ENCODE assay signal across 8 cellular contexts in genomic region chr17:8152981-8153549, GRCh38. TPM values are rescaled to one million over a fixed set of nuclear protein-coding genes. Genes with fewer than 3 reads are reported as not detected.
DNase-seq lines count a peak whose midpoint lies in the region; ATAC-seq, FAIRE-seq and TF ChIP-seq lines count a peak whose summit lies in the region.

No MANE protein-coding gene starts in this region.

- peaks cover 43% of the 10 kb centered on the region for H3K79me2 ChIP-seq in K562 (ENCODE audit: control insufficient read depth, insufficient read depth, low read length)

- H3K9me3 ChIP-seq in K562 (replicated peaks; ENCODE audit: control insufficient read depth, insufficient read depth, low read depth, low read length), result no peaks in the 10 kb centered on the region
- H3K9me3 ChIP-seq in lung (ENCODE audit: control insufficient read depth in 2 of 2, insufficient read depth in 1 of 2, low read length in 1 of 2), result no peaks in the 10 kb centered on the region
- no peaks in the 10 kb centered on the region for H3K9me3 ChIP-seq in upper lobe of left lung

- no peak for TF ChIP-seq RAD21 in K562 (CRISPR knock-in tag; conservative IDR thresholded peaks at IDR 0.05 in 1 of 2, IDR thresholded peaks at IDR 0.05 in 1 of 2)

- H3K27me3 ChIP-seq in K562 (ENCODE audit: control insufficient read depth in 2 of 2, insufficient read depth in 2 of 2, low read length in 2 of 2), result no peaks in the 10 kb centered on the region
- no peaks in the 10 kb centered on the region for H3K27me3 ChIP-seq in lung (ENCODE audit: control insufficient read depth, insufficient read depth)
- no peaks in the 10 kb centered on the region for H3K27me3 ChIP-seq in upper lobe of left lung

- peaks cover 14% of the 10 kb centered on the region for H3K36me3 Mint-ChIP-seq in activated naive CD4-positive, alpha-beta T cell treated with anti-CD3 and anti-CD28 coated beads, Interleukin-2, amount 10 ng/mL, durations not matched to agents 7 days and 5 days

- H3K9ac ChIP-seq in K562 (ENCODE audit: insufficient read depth in 1 of 2, low read depth in 2 of 2, low read length in 2 of 2), result peak overlapping the region; percentile 75 to 89; a peak in 3 of 4 replicates

- intact Hi-C loops in K562 (cut with micrococcal nuclease), result no loop called here

- H3K27ac Mint-ChIP-seq in activated naive CD4-positive, alpha-beta T cell treated with anti-CD3 and anti-CD28 coated beads, Interleukin-2, amount 10 ng/mL, durations not matched to agents 7 days and 5 days, result no peak overlapping the region

- peak overlapping the region; percentile 5; the same call in 1 of the 2 replicates for H2AFZ ChIP-seq in K562 (ENCODE audit: low read depth, low read length)

- 37% methylated on average over 5 of the region's 9 CpGs for WGBS in K562 (ENCODE audit: insufficient coverage, low coverage, missing lambda C conversion rate)
- 61 to 81% methylated on average over 9 of the region's 9 CpGs for WGBS in lung, 2 donors
- 66 to 67% methylated on average over 9 of the region's 9 CpGs for WGBS in upper lobe of left lung, 2 donors

- no peaks in the 10 kb centered on the region for H3K9me3 Mint-ChIP-seq in activated naive CD4-positive, alpha-beta T cell treated with anti-CD3 and anti-CD28 coated beads, Interleukin-2, amount 10 ng/mL, durations not matched to agents 7 days and 5 days

- in situ Hi-C loops in K562 (cut with MboI), result no loop called here

- TF ChIP-seq CTCF in K562 (IDR thresholded peaks at IDR 0.05 in 2 of 3, conservative IDR thresholded peaks at IDR 0.05 in 1 of 3; ENCODE audit: insufficient read depth in 2 of 3, low read depth in 1 of 3, low read length in 3 of 3) (no peak), lung (IDR thresholded peaks at IDR 0.05; ENCODE audit: control extremely low read depth, extremely low read depth) (no peak), upper lobe of left lung (IDR thresholded peaks at IDR 0.05) (no peak)

- DNase-seq in activated naive CD4-positive, alpha-beta T cell treated with anti-CD3 and anti-CD28 coated beads, Interleukin-2, amount 10 ng/mL, durations not matched to agents 7 days and 5 days, result no peak
- no peak for DNase-seq in activated naive CD4-positive, alpha-beta T cell treated with Interleukin-2 at 50 U/mL for 16 hours
- DNase-seq in K562 (ENCODE audit: extremely low read depth in 1 of 4, low spot score in 3 of 4) (peak in 1 of 4 experiments; percentile 22), lung (ENCODE audit: low spot score) (no peak), upper lobe of left lung (no peak), activated gamma-delta T cell (lab: John Stamatoyannopoulos, UW) (no peak), NCI-H526 (lab: John Stamatoyannopoulos, UW) (no peak)
- no peak for DNase-seq in activated CD8-positive, alpha-beta memory T cell treated with anti-CD3 and anti-CD28 coated beads for 24 hours

- ATAC-seq in K562, result no peak
- no peak for ATAC-seq in lung (ENCODE audit: insufficient read depth, low FRiP score)
- ATAC-seq in upper lobe of left lung (ENCODE audit: low FRiP score in 2 of 2), result no peak

- no TSS peak for BruUV-seq in K562 (replicated peaks; lab: Mats Ljungman, UMichigan)

- H3K27ac ChIP-seq in K562 (ENCODE audit: extremely low read depth, low read depth, low read length), result peak overlapping the region; percentile 94
- H3K27ac ChIP-seq in lung (ENCODE audit: low read depth in 1 of 2, low read length in 1 of 2), result peak overlapping the region; percentile 98 to 99
- peak overlapping the region; percentile 98 to 100 (median 99) for H3K27ac ChIP-seq in upper lobe of left lung

- peaks cover 20% of the 10 kb centered on the region; the same call in 2 of the 3 replicates for H3K36me3 ChIP-seq in K562 (ENCODE audit: control insufficient read depth, insufficient read depth, low read length)
- peaks cover 15 to 26% of the 10 kb centered on the region in 2 donors for H3K36me3 ChIP-seq in lung (ENCODE audit: control insufficient read depth in 2 of 2, insufficient read depth in 2 of 2, low read length in 2 of 2)
- peaks cover 28 to 40% (median 32%) of the 10 kb centered on the region in 4 donors for H3K36me3 ChIP-seq in upper lobe of left lung

- peak overlapping the region; percentile 89 for H3K4me2 ChIP-seq in K562 (ENCODE audit: insufficient read depth, low read length)

- TF ChIP-seq POLR2A in K562 (conservative IDR thresholded peaks at IDR 0.05) (no peak), upper lobe of left lung (IDR thresholded peaks at IDR 0.05) (no peak)

- no peaks in the 10 kb centered on the region for H3K9me1 ChIP-seq in K562 (ENCODE audit: control insufficient read depth, insufficient read depth, low read length)

- TF ChIP-seq EP300 in K562 (IDR thresholded peaks at IDR 0.05; ENCODE audit: low read length) (no peak), upper lobe of left lung (IDR thresholded peaks at IDR 0.05) (no peak)

- H4K20me1 ChIP-seq in K562 (replicated peaks; ENCODE audit: control insufficient read depth, insufficient read depth, low read length), result 0 out of 2 replicates have a peak, but pooled peaks cover 4% of the 10 kb centered on the region

- peak overlapping the region; percentile 89 for H3K4me3 Mint-ChIP-seq in activated naive CD4-positive, alpha-beta T cell treated with anti-CD3 and anti-CD28 coated beads, Interleukin-2, amount 10 ng/mL, durations not matched to agents 7 days and 5 days

- H3K4me1 Mint-ChIP-seq in activated naive CD4-positive, alpha-beta T cell treated with anti-CD3 and anti-CD28 coated beads, Interleukin-2, amount 10 ng/mL, durations not matched to agents 7 days and 5 days, result peaks cover 36% of the 10 kb centered on the region

- FAIRE-seq in K562 (lab: Jason Lieb, UNC), result peak; percentile 15

- POLR2A ChIA-PET in K562 (lab: Yijun Ruan, JAX), result interaction anchor here (0.7 to 1.7 kb wide), 4 partner anchors 14 to 70 kb away, joined by 3 to 11 read pairs (median 4); partner anchors contain the start of gene HES7

- no peaks in the 10 kb centered on the region for H3K27me3 Mint-ChIP-seq in activated naive CD4-positive, alpha-beta T cell treated with anti-CD3 and anti-CD28 coated beads, Interleukin-2, amount 10 ng/mL, durations not matched to agents 7 days and 5 days

- CTCF ChIA-PET in activated naive CD4-positive, alpha-beta T cell treated with anti-CD3 and anti-CD28 coated beads, Interleukin-2, amount 10 ng/mL, durations not matched to agents 7 days and 5 days (lab: Charles Lee), result no interaction called here
- CTCF ChIA-PET in K562 (lab: Yijun Ruan, JAX; ENCODE audit: low intra/inter-chr PET ratio), result no interaction called here

- peaks cover 31 to 80% of the 10 kb centered on the region in 2 experiments for H3K4me1 ChIP-seq in K562 (replicated peaks in 1 of 2; ENCODE audit: control insufficient read depth in 2 of 2, insufficient read depth in 2 of 2, low read length in 2 of 2)
- peaks cover 5 to 20% of the 10 kb centered on the region in 2 donors for H3K4me1 ChIP-seq in lung (ENCODE audit: control insufficient read depth in 2 of 2, insufficient read depth in 2 of 2, low read length in 2 of 2)
- H3K4me1 ChIP-seq in upper lobe of left lung, result peaks cover 32 to 62% (median 39%) of the 10 kb centered on the region in 4 donors

- no peak overlapping the region for H3K4me3 ChIP-seq in K562
- H3K4me3 ChIP-seq in lung, result no peak overlapping the region
- H3K4me3 ChIP-seq in upper lobe of left lung, result peak overlapping the region in 3 of 4 donors; percentile 65 to 85 (median 74)

RNA-seq across cellular contexts. Expression of gene PER1, which starts 0.9 kb away (rescaled TPM):
- 48.2 and 140 TPM in 2 replicates for total RNA-seq in K562 (2011; cell fraction: chromatin; rRNA removed; ENCODE audit: low replicate concordance)
- total RNA-seq in K562 (2011; cell fraction: nucleolus; rRNA removed), result 69.2 and 70.9 TPM in 2 replicates
- 56.7 and 63.2 TPM in 2 replicates for total RNA-seq in K562 (2011; cell fraction: nucleoplasm; rRNA removed)
- total RNA-seq in K562 (2014; rRNA removed) (4.5 and 10.5 TPM in 2 replicates), K562 (2014; rRNA removed; fragmentation: Illumina TruSeq; extraction: Trizol) (1.3 and 2.1 TPM in 2 replicates), K562 (2015; rRNA removed; fragmentation: Illumina TruSeq; extraction: Trizol) (1.6 and 2.0 TPM in 2 replicates), K562 (2021) (24.4 and 26.0 TPM in 2 replicates), lung (100 to 1,000 TPM; 132 to 238 TPM), upper lobe of left lung (100 to 1,000 TPM; 112 to 358 (median 288) TPM)
- polyA plus RNA-seq in K562 (2011; rRNA removed) (3.4 and 11.1 TPM in 2 replicates), K562 (2014; fragmentation: Illumina TruSeq; extraction: Trizol) (6.7 and 11.2 TPM in 2 replicates), K562 (2014; fragmentation: Nextera tagmentation; extraction: Ambion mirVana) (under 1 TPM; 0.13 to 0.25 TPM), K562 (2014; rRNA removed) (11.0 TPM in 2 replicates), lung (100 to 1,000 TPM in 1 of 2 donors, 10 to 100 TPM in 1; 93.5 to 126 TPM)
- polyA plus RNA-seq in K562 (2011; cell fraction: cytosol; rRNA removed), result 2.9 and 4.2 TPM in 2 replicates
- 21.8 and 47.2 TPM in 2 replicates for polyA plus RNA-seq in K562 (2011; cell fraction: nucleus; rRNA removed)
- 8.0 and 12.4 TPM in 2 replicates for polyA plus RNA-seq in K562 (2012)
- 3.6 and 5.6 TPM in 2 replicates for polyA minus RNA-seq in K562 (2011; rRNA and poly(A)+ RNA removed)
- 14.1 and 21.2 TPM in 2 replicates for polyA minus RNA-seq in K562 (2011; cell fraction: cytosol; rRNA and poly(A)+ RNA removed)
- polyA minus RNA-seq in K562 (2011; cell fraction: nucleus; rRNA and poly(A)+ RNA removed), result 17.4 and 17.8 TPM in 2 replicates

RNA-seq across cellular contexts. Expression of gene VAMP2, which starts 9.7 kb away (rescaled TPM):
- 54.5 and 58.1 TPM in 2 replicates for total RNA-seq in K562 (2011; cell fraction: chromatin; rRNA removed; ENCODE audit: low replicate concordance)
- total RNA-seq in K562 (2011; cell fraction: nucleolus; rRNA removed), result 32.9 and 33.8 TPM in 2 replicates
- 75.0 and 137 TPM in 2 replicates for total RNA-seq in K562 (2011; cell fraction: nucleoplasm; rRNA removed)
- 5.9 and 6.0 TPM in 2 replicates for total RNA-seq in K562 (2014; rRNA removed)
- total RNA-seq in K562 (2014; rRNA removed; fragmentation: Illumina TruSeq; extraction: Trizol), result 4.8 and 5.5 TPM in 2 replicates
- total RNA-seq in K562 (2015; rRNA removed; fragmentation: Illumina TruSeq; extraction: Trizol), result 4.4 and 4.9 TPM in 2 replicates
- 17.5 and 23.4 TPM in 2 replicates for total RNA-seq in K562 (2021)
- polyA plus RNA-seq in K562 (2011; rRNA removed), result 13.4 and 22.8 TPM in 2 replicates
- polyA plus RNA-seq in K562 (2011; cell fraction: cytosol; rRNA removed), result 13.3 and 24.8 TPM in 2 replicates
- 83.4 and 84.6 TPM in 2 replicates for polyA plus RNA-seq in K562 (2011; cell fraction: nucleus; rRNA removed)
- 24.0 and 57.3 TPM in 2 replicates for polyA plus RNA-seq in K562 (2012)
- polyA plus RNA-seq in K562 (2014; fragmentation: Illumina TruSeq; extraction: Trizol), result 28.1 and 31.8 TPM in 2 replicates
- polyA plus RNA-seq in K562 (2014; fragmentation: Nextera tagmentation; extraction: Ambion mirVana), result 1 to 10 TPM; 2.3 to 3.2 TPM
- polyA plus RNA-seq in K562 (2014; rRNA removed), result 22.9 and 23.3 TPM in 2 replicates
- polyA minus RNA-seq in K562 (2011; rRNA and poly(A)+ RNA removed), result 4.4 and 4.6 TPM in 2 replicates
- 4.1 and 5.7 TPM in 2 replicates for polyA minus RNA-seq in K562 (2011; cell fraction: cytosol; rRNA and poly(A)+ RNA removed)
- polyA minus RNA-seq in K562 (2011; cell fraction: nucleus; rRNA and poly(A)+ RNA removed), result 10.6 and 12.4 TPM in 2 replicates
- 10 to 100 TPM; 33.9 to 76.2 TPM for total RNA-seq in lung
- polyA plus RNA-seq in lung, result 10 to 100 TPM; 45.4 to 46.2 TPM
- total RNA-seq in upper lobe of left lung, result 10 to 100 TPM; 27.2 to 75.8 (median 49.8) TPM

RNA-seq across cellular contexts. Expression of gene TMEM107, which starts 23.1 kb away (rescaled TPM):
- total RNA-seq in K562 (2011; cell fraction: chromatin; rRNA removed; ENCODE audit: low replicate concordance), result 42.3 and 63.3 TPM in 2 replicates
- total RNA-seq in K562 (2011; cell fraction: nucleolus; rRNA removed), result 76.2 and 101 TPM in 2 replicates
- 131 and 204 TPM in 2 replicates for total RNA-seq in K562 (2011; cell fraction: nucleoplasm; rRNA removed)
- total RNA-seq in K562 (2014; rRNA removed), result 11.4 and 15.5 TPM in 2 replicates
- 24.0 and 28.1 TPM in 2 replicates for total RNA-seq in K562 (2014; rRNA removed; fragmentation: Illumina TruSeq; extraction: Trizol)
- total RNA-seq in K562 (2015; rRNA removed; fragmentation: Illumina TruSeq; extraction: Trizol), result 16.8 and 16.9 TPM in 2 replicates
- 16.3 and 16.8 TPM in 2 replicates for total RNA-seq in K562 (2021)
- polyA plus RNA-seq in K562 (2011; rRNA removed), result 23.1 and 26.2 TPM in 2 replicates
- polyA plus RNA-seq in K562 (2011; cell fraction: cytosol; rRNA removed), result 30.2 and 33.9 TPM in 2 replicates
- polyA plus RNA-seq in K562 (2011; cell fraction: nucleus; rRNA removed), result 38.7 and 40.6 TPM in 2 replicates
- 18.6 and 19.9 TPM in 2 replicates for polyA plus RNA-seq in K562 (2012)
- 7.1 and 9.7 TPM in 2 replicates for polyA plus RNA-seq in K562 (2014; fragmentation: Illumina TruSeq; extraction: Trizol)
- 10 to 100 TPM; 17.4 to 19.5 TPM for polyA plus RNA-seq in K562 (2014; fragmentation: Nextera tagmentation; extraction: Ambion mirVana)
- polyA plus RNA-seq in K562 (2014; rRNA removed), result 12.5 and 16.7 TPM in 2 replicates
- 56.1 and 92.4 TPM in 2 replicates for polyA minus RNA-seq in K562 (2011; rRNA and poly(A)+ RNA removed)
- polyA minus RNA-seq in K562 (2011; cell fraction: cytosol; rRNA and poly(A)+ RNA removed), result 26.4 and 31.2 TPM in 2 replicates
- polyA minus RNA-seq in K562 (2011; cell fraction: nucleus; rRNA and poly(A)+ RNA removed), result 63.1 and 97.3 TPM in 2 replicates
- 10 to 100 TPM; 24.4 to 33.1 TPM for total RNA-seq in lung
- polyA plus RNA-seq in lung, result 10 to 100 TPM; 13.2 to 19.0 TPM
- total RNA-seq in upper lobe of left lung, result 10 to 100 TPM; 11.5 to 32.5 (median 17.3) TPM

RNA-seq across cellular contexts. Expression of gene HES7, which starts 29.2 kb away (rescaled TPM):
- 0.51 and 1.1 TPM in 2 replicates for total RNA-seq in K562 (2011; cell fraction: chromatin; rRNA removed; ENCODE audit: low replicate concordance)
- total RNA-seq in K562 (2011; cell fraction: nucleolus; rRNA removed), result 0.92 and 1.2 TPM in 2 replicates
- total RNA-seq in K562 (2011; cell fraction: nucleoplasm; rRNA removed), result 0.66 and 1.3 TPM in 2 replicates
- 0.09 and 0.45 TPM in 2 replicates for total RNA-seq in K562 (2014; rRNA removed)
- total RNA-seq in K562 (2014; rRNA removed; fragmentation: Illumina TruSeq; extraction: Trizol), result 0.22 TPM in 1 of 2 replicates, not detected in the other
- total RNA-seq in K562 (2015; rRNA removed; fragmentation: Illumina TruSeq; extraction: Trizol), result not detected in 2 replicates
- 1.1 and 2.2 TPM in 2 replicates for total RNA-seq in K562 (2021)
- 0.14 and 0.31 TPM in 2 replicates for polyA plus RNA-seq in K562 (2011; rRNA removed)
- 0.16 and 0.94 TPM in 2 replicates for polyA plus RNA-seq in K562 (2011; cell fraction: cytosol; rRNA removed)
- polyA plus RNA-seq in K562 (2011; cell fraction: nucleus; rRNA removed), result 1.4 and 3.3 TPM in 2 replicates
- 0.22 and 0.29 TPM in 2 replicates for polyA plus RNA-seq in K562 (2012)
- polyA plus RNA-seq in K562 (2014; fragmentation: Illumina TruSeq; extraction: Trizol), result 0.11 and 0.13 TPM in 2 replicates
- under 1 TPM; 0.03 to 0.06 TPM for polyA plus RNA-seq in K562 (2014; fragmentation: Nextera tagmentation; extraction: Ambion mirVana)
- polyA plus RNA-seq in K562 (2014; rRNA removed), result 0.16 and 1.7 TPM in 2 replicates
- 0.11 TPM in 1 of 2 replicates, not detected in the other for polyA minus RNA-seq in K562 (2011; rRNA and poly(A)+ RNA removed)
- polyA minus RNA-seq in K562 (2011; cell fraction: cytosol; rRNA and poly(A)+ RNA removed), result not detected in 2 replicates
- polyA minus RNA-seq in K562 (2011; cell fraction: nucleus; rRNA and poly(A)+ RNA removed), result 0.56 and 0.94 TPM in 2 replicates
- under 1 TPM in 1 of 2 donors, not detected in 1; 0.55 TPM for total RNA-seq in lung
- under 1 TPM; 0.22 to 0.28 TPM for polyA plus RNA-seq in lung
- 1 to 10 TPM in 1 of 6 donors, not detected in 5; 4.9 TPM for total RNA-seq in upper lobe of left lung

RNA-seq across cellular contexts. Expression of gene ALOXE3, which starts 34.8 kb away (rescaled TPM):
- total RNA-seq in K562 (2011; cell fraction: chromatin; rRNA removed; ENCODE audit: low replicate concordance), result 0.12 TPM in 1 of 2 replicates, not detected in the other
- total RNA-seq in K562 (2011; cell fraction: nucleolus; rRNA removed), result not detected in 2 replicates
- not detected in 2 replicates for total RNA-seq in K562 (2011; cell fraction: nucleoplasm; rRNA removed)
- not detected in 2 replicates for total RNA-seq in K562 (2014; rRNA removed)
- total RNA-seq in K562 (2014; rRNA removed; fragmentation: Illumina TruSeq; extraction: Trizol), result not detected in 2 replicates
- total RNA-seq in K562 (2015; rRNA removed; fragmentation: Illumina TruSeq; extraction: Trizol), result 0.04 TPM in 1 of 2 replicates, not detected in the other
- not detected in 2 replicates for total RNA-seq in K562 (2021)
- polyA plus RNA-seq in K562 (2011; rRNA removed), result not detected in 2 replicates
- not detected in 2 replicates for polyA plus RNA-seq in K562 (2011; cell fraction: cytosol; rRNA removed)
- 0.03 and 0.06 TPM in 2 replicates for polyA plus RNA-seq in K562 (2011; cell fraction: nucleus; rRNA removed)
- 0.14 TPM in 1 of 2 replicates, not detected in the other for polyA plus RNA-seq in K562 (2012)
- not detected in 2 replicates for polyA plus RNA-seq in K562 (2014; fragmentation: Illumina TruSeq; extraction: Trizol)
- polyA plus RNA-seq in K562 (2014; fragmentation: Nextera tagmentation; extraction: Ambion mirVana), result not detected
- polyA plus RNA-seq in K562 (2014; rRNA removed), result 0.04 TPM in 1 of 2 replicates, not detected in the other
- not detected in 2 replicates for polyA minus RNA-seq in K562 (2011; rRNA and poly(A)+ RNA removed)
- polyA minus RNA-seq in K562 (2011; cell fraction: cytosol; rRNA and poly(A)+ RNA removed), result not detected in 2 replicates
- not detected in 2 replicates for polyA minus RNA-seq in K562 (2011; cell fraction: nucleus; rRNA and poly(A)+ RNA removed)
- under 1 TPM in 1 of 2 donors, not detected in 1; 0.12 TPM for total RNA-seq in lung
- polyA plus RNA-seq in lung, result under 1 TPM; 0.28 to 0.68 TPM
- not detected for total RNA-seq in upper lobe of left lung

Comparison
In these comparisons a context has a peak if more than half of its experiments do, and no peak if none do; other contexts are left out.
1. H3K4me3 ChIP-seq: peak in upper lobe of left lung (3 of 4); none in K562 (single experiment) and lung (single experiment).
2. Peak in every context shown above with its lines, with median percentiles within 50 percentile points of each other: H3K27ac ChIP-seq.